18 cellular contexts compared by ENCODE assay signal in genomic region chr1:166282391-166283137, GRCh38.
A peak's percentile ranks its signal among the peaks of the same experiment; 100 is the strongest.
DNase-seq lines count a peak whose midpoint lies in the region; ATAC-seq and TF ChIP-seq lines count a peak whose summit lies in the region.
"Had no signal": no experiment of that assay in that cellular context is flagged by ENCODE, and none has a peak within 500 bp of the region (broad histone marks: within the 10 kb centered on the region; RNA-seq: fewer than 3 reads in every experiment).

No MANE protein-coding gene starts in this region.

- no peak for TF ChIP-seq EP300 in gastroesophageal sphincter (IDR thresholded peaks at IDR 0.05)

- TF ChIP-seq POLR2A in gastroesophageal sphincter (IDR thresholded peaks at IDR 0.05) (no peak), gastrocnemius medialis (IDR thresholded peaks at IDR 0.05) (no peak)

- H3K9me3 ChIP-seq in left ventricle myocardium inferior (replicated peaks): peaks cover 8% of the 10 kb centered on the region
- peaks cover 0 to 6% (median 0%) of the 10 kb centered on the region in 3 donors for H3K9me3 ChIP-seq in gastroesophageal sphincter
- no peaks in the 10 kb centered on the region for H3K9me3 ChIP-seq in gastrocnemius medialis

- WGBS in gastroesophageal sphincter (ENCODE audit: low coverage in 1 of 2), 2 donors: 59 to 75% methylated on average over 3 of the region's 3 CpGs

- ATAC-seq in Right ventricle myocardium inferior (peak; percentile 54), gastroesophageal sphincter (peak; percentile 34), gastrocnemius medialis (peak; percentile 62 to 87)
- ATAC-seq: HepG2 had no signal

- intact Hi-C loops in Right ventricle myocardium inferior (cut with DNase I) (no loop called here), left ventricle myocardium inferior (cut with micrococcal nuclease) (no loop called here), gastrocnemius medialis (cut with DNase I; ENCODE audit: low total_unique reads) (no loop called here)

- H3K4me1 ChIP-seq in left ventricle myocardium inferior: peaks cover 22% of the 10 kb centered on the region
- H3K4me1 ChIP-seq in gastroesophageal sphincter: no peaks in the 10 kb centered on the region
- H3K4me1 ChIP-seq in gastrocnemius medialis: peaks cover 0 to 26% of the 10 kb centered on the region in 2 donors

- TF ChIP-seq CTCF in left ventricle myocardium inferior (IDR thresholded peaks at IDR 0.05; ENCODE audit: borderline replicate concordance) (no peak), gastroesophageal sphincter (IDR thresholded peaks at IDR 0.05) (no peak), gastrocnemius medialis (IDR thresholded peaks at IDR 0.05 in 4 of 5, conservative IDR thresholded peaks at IDR 0.05 in 1 of 5) (no peak)

- H3K27me3 ChIP-seq in left ventricle myocardium inferior (ENCODE audit: low read depth): no peaks in the 10 kb centered on the region
- peaks cover 11% of the 10 kb centered on the region for H3K27me3 ChIP-seq in gastroesophageal sphincter
- H3K27me3 ChIP-seq in gastrocnemius medialis: no peaks in the 10 kb centered on the region

- H3K27ac ChIP-seq in left ventricle myocardium inferior (replicated peaks): no peak overlapping the region
- H3K27ac ChIP-seq in gastroesophageal sphincter: no peak overlapping the region
- peak overlapping the region; percentile 56 to 80 (median 65) for H3K27ac ChIP-seq in gastrocnemius medialis

- in situ Hi-C loops in gastrocnemius medialis (cut with MboI; ENCODE audit: low sequenced_read_pairs in 4 of 4): no loop called here

- DNase-seq in Right ventricle myocardium inferior (ENCODE audit: missing footprints): no peak
- DNase-seq in left ventricle myocardium inferior: no peak
- peak; percentile 52 for DNase-seq in Ammon's horn (ENCODE audit: low spot score)
- peak; percentile 45 to 48 for DNase-seq in gastrocnemius medialis
- no peak for DNase-seq in NCI-H146 treated with DMSO at 0.1 percent for 48 hours (lab: John Stamatoyannopoulos, UW; ENCODE audit: unreplicated experiment)
- no peak for DNase-seq in NCI-H146 (lab: John Stamatoyannopoulos, UW)
- DNase-seq: 8988T; C1 segment of cervical spinal cord; CD4-positive, CD25-positive, alpha-beta regulatory T cell; CD8-positive, alpha-beta memory T cell; COR-L47; DMS 273 treated with DMSO at 0.1 percent for 48 hours; DMS53; DND-41; EL; H9 had no signal

- H3K4me3 ChIP-seq in left ventricle myocardium inferior: no peak overlapping the region
- H3K4me3 ChIP-seq in gastroesophageal sphincter: no peak overlapping the region
- no peak overlapping the region for H3K4me3 ChIP-seq in gastrocnemius medialis

- no peaks in the 10 kb centered on the region for H3K36me3 ChIP-seq in left ventricle myocardium inferior
- no peaks in the 10 kb centered on the region for H3K36me3 ChIP-seq in gastroesophageal sphincter
- no peaks in the 10 kb centered on the region for H3K36me3 ChIP-seq in gastrocnemius medialis

Comparison
In these comparisons a context has a peak if more than half of its experiments do, and no peak if none do; other contexts are left out.
1. DNase-seq: peak in Ammon's horn (single experiment) and gastrocnemius medialis (2 of 2); none in Right ventricle myocardium inferior (single experiment), left ventricle myocardium inferior (single experiment), NCI-H146 treated with DMSO at 0.1 percent for 48 hours (single experiment) and NCI-H146 (single experiment).
2. H3K27ac ChIP-seq: peak in gastrocnemius medialis (4 of 4); none in left ventricle myocardium inferior (single experiment) and gastroesophageal sphincter (0 of 4).
3. Peak in every context shown above with its lines, with median percentiles within 50 percentile points of each other: ATAC-seq.